8 cellular contexts compared by ENCODE assay signal in the genomic region with DNA sequence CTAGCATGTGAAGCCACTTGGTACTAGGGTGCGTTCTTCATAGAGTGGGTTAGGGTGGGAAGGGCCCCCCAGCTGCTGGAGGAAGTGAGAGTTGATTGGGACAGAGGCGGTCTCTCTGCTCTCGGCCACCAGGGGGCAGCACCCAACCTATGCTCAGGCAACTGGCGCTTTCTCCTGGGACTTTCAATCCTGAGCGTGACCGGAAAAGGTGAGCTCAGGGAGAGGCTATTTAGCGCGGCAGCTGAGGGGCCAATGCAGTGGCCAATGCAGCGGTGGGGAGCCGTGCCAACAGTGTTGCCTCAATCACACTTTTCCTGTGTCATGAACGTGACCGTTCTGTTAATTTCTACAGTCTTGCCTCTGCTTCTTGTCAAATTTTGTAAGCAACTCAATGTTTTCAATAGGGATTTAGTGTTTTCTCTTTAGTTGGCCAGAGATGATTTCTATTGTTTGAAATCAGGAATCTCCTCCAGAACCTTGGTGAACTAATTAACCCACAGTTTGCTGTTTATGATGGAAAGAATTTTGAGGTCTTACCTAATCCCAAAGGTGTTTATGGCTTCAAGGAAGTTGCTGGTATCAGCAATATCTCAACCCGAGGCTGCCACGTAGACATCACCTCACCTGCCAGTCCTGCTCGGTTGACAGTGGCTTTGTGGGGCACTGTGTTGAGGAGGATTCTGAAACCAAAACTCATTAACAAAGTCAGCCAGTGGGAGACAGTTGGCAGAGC.
DNase-seq lines count a peak whose midpoint lies in the region; ATAC-seq and TF ChIP-seq lines count a peak whose summit lies in the region.

No MANE protein-coding gene starts in this region.

- H3K36me3 Mint-ChIP-seq in naive B cell = peaks cover 6 to 31% of the 10 kb centered on the region in 2 donors
- H3K36me3 Mint-ChIP-seq in stimulated activated memory B cell treated with anti-CD40 and anti-IgM and Interleukin-4, amounts not matched to agents 10 μg/mL and 1 μg/mL and 100 μg/mL, for 72 hours = no peaks in the 10 kb centered on the region

- WGBS in esophagus muscularis mucosa = 22% methylated on average over 14 of the region's 15 CpGs

- intact Hi-C loops in esophagus muscularis mucosa (cut with DNase I) = no loop called here

- no peak overlapping the region for H3K4me3 Mint-ChIP-seq in naive B cell
- peak overlapping the region; percentile 32 for H3K4me3 Mint-ChIP-seq in stimulated activated memory B cell treated with anti-CD40 and anti-IgM and Interleukin-4, amounts not matched to agents 10 μg/mL and 1 μg/mL and 100 μg/mL, for 72 hours

- peaks cover 20 to 24% (median 23%) of the 10 kb centered on the region in 3 donors for H3K27me3 Mint-ChIP-seq in naive B cell
- H3K27me3 Mint-ChIP-seq in stimulated activated memory B cell treated with anti-CD40 and anti-IgM and Interleukin-4, amounts not matched to agents 10 μg/mL and 1 μg/mL and 100 μg/mL, for 72 hours = peaks cover 8% of the 10 kb centered on the region

- H3K4me3 ChIP-seq in esophagus muscularis mucosa = peak overlapping the region in 2 of 4 donors; percentile 15 to 41

- TF ChIP-seq POLR2A in esophagus muscularis mucosa (IDR thresholded peaks at IDR 0.05; ENCODE audit: low read depth) = no peak

- H3K27ac ChIP-seq in 22Rv1 = no peak overlapping the region
- H3K27ac ChIP-seq in esophagus muscularis mucosa (replicated peaks in 1 of 4) = no peak overlapping the region

- peaks cover 0 to 10% (median 4%) of the 10 kb centered on the region in 4 donors for H3K4me1 ChIP-seq in esophagus muscularis mucosa

- H3K9me3 Mint-ChIP-seq in naive B cell = peaks cover 8 to 32% (median 17%) of the 10 kb centered on the region in 7 donors
- peaks cover 9% of the 10 kb centered on the region for H3K9me3 Mint-ChIP-seq in stimulated activated memory B cell treated with anti-CD40 and anti-IgM and Interleukin-4, amounts not matched to agents 10 μg/mL and 1 μg/mL and 100 μg/mL, for 72 hours

- H3K27ac Mint-ChIP-seq in naive B cell = no peak overlapping the region
- H3K27ac Mint-ChIP-seq in stimulated activated memory B cell treated with anti-CD40 and anti-IgM and Interleukin-4, amounts not matched to agents 10 μg/mL and 1 μg/mL and 100 μg/mL, for 72 hours = no peak overlapping the region

- peaks cover 0 to 12% (median 0%) of the 10 kb centered on the region in 3 donors for H3K4me1 Mint-ChIP-seq in naive B cell
- peaks cover 6% of the 10 kb centered on the region for H3K4me1 Mint-ChIP-seq in stimulated activated memory B cell treated with anti-CD40 and anti-IgM and Interleukin-4, amounts not matched to agents 10 μg/mL and 1 μg/mL and 100 μg/mL, for 72 hours

- peaks cover 0 to 39% (median 3%) of the 10 kb centered on the region in 4 donors for H3K27me3 ChIP-seq in esophagus muscularis mucosa

- H3K9me3 ChIP-seq in esophagus muscularis mucosa = peaks cover 0 to 4% (median 0%) of the 10 kb centered on the region in 4 donors

- no peaks in the 10 kb centered on the region for H3K36me3 ChIP-seq in esophagus muscularis mucosa

- TF ChIP-seq EP300 in esophagus muscularis mucosa (IDR thresholded peaks at IDR 0.05) = no peak

- ATAC-seq in GM18498 (IDR thresholded peaks at IDR 0.05; ENCODE audit: unreplicated experiment) (peak; percentile 73), HG03095 (IDR thresholded peaks at IDR 0.05; ENCODE audit: unreplicated experiment) (peak; percentile 74), naive B cell (ENCODE audit: low read depth in 2 of 2) (peak in 1 of 2 donors; percentile 57)
- ATAC-seq in stimulated activated memory B cell treated with anti-CD40 and anti-IgM and Interleukin-4, amounts not matched to agents 10 μg/mL and 1 μg/mL and 100 μg/mL, for 72 hours = peak; percentile 48

- peak; percentile 79 to 83 for DNase-seq in NOMO-1 (lab: John Stamatoyannopoulos, UW; ENCODE audit: unreplicated experiment in 2 of 2)
- peak; percentile 44 for DNase-seq in activated T-cell treated with anti-CD3 and anti-CD28 coated beads for 48 hours (ENCODE audit: low read depth)
- peak; percentile 94 for DNase-seq in esophagus muscularis mucosa (ENCODE audit: extremely low spot score)
- DNase-seq in naive B cell = peak; percentile 9

- TF ChIP-seq CTCF in 22Rv1 (IDR thresholded peaks at IDR 0.05) = peak; percentile 93
- peak; percentile 66 to 89 (median 73) for TF ChIP-seq CTCF in esophagus muscularis mucosa (IDR thresholded peaks at IDR 0.05)

Comparison
In these comparisons a context has a peak if more than half of its experiments do, and no peak if none do; other contexts are left out.
1. DNase-seq: peak in every context shown above with its lines; median percentile 94 in esophagus muscularis mucosa; 81 in NOMO-1; 44 in activated T-cell treated with anti-CD3 and anti-CD28 coated beads for 48 hours; 9 in naive B cell.